In the genomic region with DNA sequence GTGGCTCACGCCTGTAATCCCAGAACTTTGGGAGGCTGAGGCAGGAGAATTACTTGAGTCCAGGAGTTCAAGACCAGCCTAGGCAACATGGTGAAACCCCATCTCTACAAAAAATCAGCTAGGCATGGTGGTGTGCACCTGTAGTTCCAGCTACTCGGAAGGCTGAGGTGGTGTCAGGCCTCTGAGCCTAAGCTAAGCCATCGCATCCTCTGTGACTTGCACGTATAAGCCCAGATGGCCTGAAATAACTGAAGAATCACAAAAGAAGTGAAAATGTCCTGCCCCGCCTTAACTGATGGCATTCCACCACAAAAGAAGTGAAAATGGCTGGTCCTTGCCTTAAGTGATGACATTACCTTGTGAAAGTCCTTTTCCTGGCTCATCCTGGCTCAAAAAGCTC, we compare ENCODE assay signal across 1 cellular context. TPM values are rescaled to one million over a fixed set of nuclear protein-coding genes. Genes with fewer than 3 reads are reported as not detected.
"Had no signal": no experiment of that assay in that cellular context is flagged by ENCODE, and none has a peak within 500 bp of the region (broad histone marks: within the 10 kb centered on the region; RNA-seq: fewer than 3 reads in every experiment).

No MANE protein-coding gene starts in this region.

RNA-seq across cellular contexts. Expression of gene FCGBP, which starts 23.5 kb away (rescaled TPM):
- total RNA-seq: endothelial cell of umbilical vein had no signal
